In genomic region chr14:68050177-68050576, GRCh38 we compare ENCODE assay signal across 19 cellular contexts.
DNase-seq lines count a peak whose midpoint lies in the region; ATAC-seq, FAIRE-seq and TF ChIP-seq lines count a peak whose summit lies in the region.
"Had no signal": no experiment of that assay in that cellular context is flagged by ENCODE, and none has a peak within 500 bp of the region (broad histone marks: within the 10 kb centered on the region; RNA-seq: fewer than 3 reads in every experiment).

No MANE protein-coding gene starts in this region.

- no peaks in the 10 kb centered on the region for H3K9me3 ChIP-seq in A549
- H3K9me3 ChIP-seq in HEK293 (ENCODE audit: control insufficient read depth, insufficient read depth, low read depth, low read length), result no peaks in the 10 kb centered on the region
- no peaks in the 10 kb centered on the region for H3K9me3 ChIP-seq in K562 (replicated peaks; ENCODE audit: control insufficient read depth, insufficient read depth, low read depth, low read length)
- H3K9me3 ChIP-seq in effector memory CD4-positive, alpha-beta T cell (ENCODE audit: control insufficient read depth, low read length), result no peaks in the 10 kb centered on the region
- H3K9me3 ChIP-seq: Caco-2, HAP-1 had no signal

- H3K27me3 Mint-ChIP-seq in progenitor cell of endocrine pancreas, result no peaks in the 10 kb centered on the region
- H3K27me3 Mint-ChIP-seq: CD4-positive, CD25-positive, alpha-beta regulatory T cell had no signal

- TF ChIP-seq CTCF in A549 (IDR thresholded peaks at IDR 0.05) (no peak), HEK293 (tag by site-specific recombination; IDR thresholded peaks at IDR 0.05) (no peak), K562 (IDR thresholded peaks at IDR 0.05 in 2 of 3, conservative IDR thresholded peaks at IDR 0.05 in 1 of 3; ENCODE audit: insufficient read depth in 2 of 3, low read depth in 1 of 3, low read length in 3 of 3) (no peak), progenitor cell of endocrine pancreas (IDR thresholded peaks at IDR 0.05; ENCODE audit: unreplicated experiment) (no peak)

- no peak overlapping the region for H3K9ac ChIP-seq in K562 (ENCODE audit: insufficient read depth in 1 of 2, low read depth in 2 of 2, low read length in 2 of 2)

- POLR2A ChIA-PET in A549 (lab: Yijun Ruan, JAX) (no interaction called here), HEK293 (lab: Yijun Ruan, JAX) (no interaction called here), K562 (lab: Yijun Ruan, JAX) (no interaction called here)

- in situ Hi-C loops in K562 (cut with MboI), result no loop called here

- H3K4me1 Mint-ChIP-seq in progenitor cell of endocrine pancreas (ENCODE audit: low read depth), result peaks cover 12% of the 10 kb centered on the region
- H3K4me1 Mint-ChIP-seq: GM23338 had no signal

- no peak for ATAC-seq in A549
- no peak for ATAC-seq in K562
- ATAC-seq: CD8-positive, alpha-beta T cell; GM23338 had no signal

- H3K36me3 Mint-ChIP-seq in progenitor cell of endocrine pancreas (ENCODE audit: insufficient read depth), result peaks cover 3% of the 10 kb centered on the region

- H3K36me3 ChIP-seq in HEK293 (ENCODE audit: control insufficient read depth in 2 of 2, insufficient read depth in 1 of 2, low read length in 2 of 2), result no peaks in the 10 kb centered on the region
- H3K36me3 ChIP-seq in K562 (ENCODE audit: control insufficient read depth, insufficient read depth, low read length), result no peaks in the 10 kb centered on the region
- no peaks in the 10 kb centered on the region for H3K36me3 ChIP-seq in effector memory CD4-positive, alpha-beta T cell (ENCODE audit: control insufficient read depth, insufficient read depth, low read length)
- H3K36me3 ChIP-seq: HAP-1 had no signal

- no peaks in the 10 kb centered on the region for H3K79me2 ChIP-seq in K562 (ENCODE audit: control insufficient read depth, insufficient read depth, low read length)

- peaks cover 12% of the 10 kb centered on the region for H3K9me3 Mint-ChIP-seq in progenitor cell of endocrine pancreas (ENCODE audit: low read depth)
- H3K9me3 Mint-ChIP-seq: CD8-positive, alpha-beta T cell; GM23338 had no signal

- TF ChIP-seq RAD21 in A549 (conservative IDR thresholded peaks at IDR 0.05 in 1 of 2, IDR thresholded peaks at IDR 0.05 in 1 of 2) (no peak), K562 (CRISPR knock-in tag; conservative IDR thresholded peaks at IDR 0.05 in 1 of 2, IDR thresholded peaks at IDR 0.05 in 1 of 2) (no peak)

- no peaks in the 10 kb centered on the region for H3K27me3 ChIP-seq in K562 (ENCODE audit: control insufficient read depth in 2 of 2, insufficient read depth in 2 of 2, low read length in 2 of 2)
- no peaks in the 10 kb centered on the region for H3K27me3 ChIP-seq in effector memory CD4-positive, alpha-beta T cell (replicated peaks; ENCODE audit: control insufficient read depth, insufficient read depth, low read length, poor library complexity, severe bottlenecking)

- H3K4me2 ChIP-seq in A549 (no peak overlapping the region), K562 (ENCODE audit: insufficient read depth, low read length) (no peak overlapping the region)
- H3K4me2 ChIP-seq: GM23338 had no signal

- CTCF ChIA-PET in A549 (lab: Yijun Ruan, JAX) (no interaction called here), HEK293 (lab: Yijun Ruan, JAX) (interaction anchor here (0.7 kb wide), 2 partner anchors 19 to 73 kb away, joined by 3 to 4 read pairs; no protein-coding TSS in a partner anchor), K562 (lab: Yijun Ruan, JAX; ENCODE audit: low intra/inter-chr PET ratio) (no interaction called here)

- H3K4me3 Mint-ChIP-seq in progenitor cell of endocrine pancreas (ENCODE audit: low read depth), result no peak overlapping the region
- H3K4me3 Mint-ChIP-seq: CD4-positive, CD25-positive, alpha-beta regulatory T cell; CD8-positive, alpha-beta T cell; GM23338 had no signal

- H2AFZ ChIP-seq in K562 (ENCODE audit: low read depth, low read length), result no peak overlapping the region
- H2AFZ ChIP-seq: GM23338 had no signal

- no peaks in the 10 kb centered on the region for H3K9me1 ChIP-seq in K562 (ENCODE audit: control insufficient read depth, insufficient read depth, low read length)

- peak overlapping the region; percentile 4 for H3K27ac Mint-ChIP-seq in progenitor cell of endocrine pancreas
- H3K27ac Mint-ChIP-seq: CD4-positive, CD25-positive, alpha-beta regulatory T cell; CD8-positive, alpha-beta T cell; GM23338 had no signal

- H3K4me3 ChIP-seq in A549 (no peak overlapping the region), HEK293 (ENCODE audit: low read depth, low read length) (no peak overlapping the region), K562 (no peak overlapping the region)
- no peak overlapping the region for H3K4me3 ChIP-seq in effector memory CD4-positive, alpha-beta T cell (ENCODE audit: insufficient read depth, low read depth, low read length, poor library complexity, severe bottlenecking)
- H3K4me3 ChIP-seq: GM23338, HAP-1 had no signal

- no TSS peak for BruUV-seq in K562 (replicated peaks; lab: Mats Ljungman, UMichigan)

- 85% methylated on average over 2 of the region's 2 CpGs for WGBS in A549 (ENCODE audit: missing lambda C conversion rate)
- WGBS in K562 (ENCODE audit: insufficient coverage, low coverage, missing lambda C conversion rate), result 22% methylated on average over 2 of the region's 2 CpGs

- H4K20me1 ChIP-seq in K562 (replicated peaks; ENCODE audit: control insufficient read depth, insufficient read depth, low read length), result no peaks in the 10 kb centered on the region

- TF ChIP-seq POLR2A in A549 (IDR thresholded peaks at IDR 0.05; ENCODE audit: low read length), result no peak
- TF ChIP-seq POLR2A in K562 (conservative IDR thresholded peaks at IDR 0.05), result no peak

- intact Hi-C loops in K562 (cut with micrococcal nuclease) (no loop called here), posterior cingulate gyrus (cut with DNase I) (no loop called here)

- H3K27ac ChIP-seq in A549, result no peak overlapping the region
- H3K27ac ChIP-seq in HEK293 (ENCODE audit: extremely low read depth, low read depth, low read length), result no peak overlapping the region
- H3K27ac ChIP-seq in K562 (ENCODE audit: extremely low read depth, low read depth, low read length), result no peak overlapping the region
- H3K27ac ChIP-seq in effector memory CD4-positive, alpha-beta T cell (ENCODE audit: insufficient read depth, low read length, poor library complexity, severe bottlenecking), result no peak overlapping the region

- TF ChIP-seq EP300 in A549 (IDR thresholded peaks at IDR 0.05), result no peak
- no peak for TF ChIP-seq EP300 in K562 (IDR thresholded peaks at IDR 0.05; ENCODE audit: low read length)

- H3K4me1 ChIP-seq in A549 (peaks cover 8% of the 10 kb centered on the region; the same call in 2 of the 3 replicates), HEK293 (ENCODE audit: control insufficient read depth, insufficient read depth, low read length) (peaks cover 7% of the 10 kb centered on the region), K562 (replicated peaks in 1 of 2; ENCODE audit: control insufficient read depth in 2 of 2, insufficient read depth in 2 of 2, low read length in 2 of 2) (no peaks in the 10 kb centered on the region)
- H3K4me1 ChIP-seq in effector memory CD4-positive, alpha-beta T cell (ENCODE audit: control insufficient read depth, insufficient read depth, low read length, poor library complexity, severe bottlenecking), result no peaks in the 10 kb centered on the region
- H3K4me1 ChIP-seq: Caco-2, HAP-1 had no signal

- DNase-seq in A549 (ENCODE audit: low read depth in 1 of 2, low spot score in 1 of 2) (no peak), K562 (ENCODE audit: extremely low read depth in 1 of 4, low spot score in 3 of 4) (no peak), progenitor cell of endocrine pancreas (ENCODE audit: low spot score, unreplicated experiment) (no peak), posterior cingulate gyrus (no peak), CD1c-positive myeloid dendritic cell (ENCODE audit: extremely low spot score) (no peak)
- DNase-seq in effector memory CD4-positive, alpha-beta T cell, result no peak
- DNase-seq: 8988T; C1 segment of cervical spinal cord; Caco-2; CD4-positive, CD25-positive, alpha-beta regulatory T cell; CD8-positive, alpha-beta T cell; DMS153; DND-41; GDM1 had no signal

- FAIRE-seq in A549 (lab: Jason Lieb, UNC), result no peak
- no peak for FAIRE-seq in K562 (lab: Jason Lieb, UNC)
- FAIRE-seq: GM12891, GM18507 had no signal

TF ChIP-seq in A549, 52 proteins besides CTCF, POLR2A, EP300 and RAD21:
- TF ChIP-seq ZNF302 (CRISPR knock-in tag; IDR thresholded peaks at IDR 0.05), result no peak
- TF ChIP-seq MAFK (IDR thresholded peaks at IDR 0.05; ENCODE audit: partially characterized antibody), result peak; percentile 83
- no peak for TF ChIP-seq RCOR1 (IDR thresholded peaks at IDR 0.05; ENCODE audit: low read depth, low read length)
TF ChIP-seq in A549: peak in this region for 1.

TF ChIP-seq in HEK293, 187 proteins besides CTCF, POLR2A, EP300 and RAD21:
- no peak for TF ChIP-seq ZNF707 (tag by site-specific recombination; IDR thresholded peaks at IDR 0.05)
- TF ChIP-seq PRDM1 (tag by site-specific recombination; IDR thresholded peaks at IDR 0.05), result peak; percentile 57
TF ChIP-seq in HEK293: peak in this region for 1.

TF ChIP-seq in K562, 482 proteins besides CTCF, POLR2A, EP300 and RAD21:
- TF ChIP-seq MAFG (tag; conservative IDR thresholded peaks at IDR 0.05), result peak; percentile 68
- TF ChIP-seq NR2F6 (CRISPR knock-in tag; IDR thresholded peaks at IDR 0.05), result no peak
- TF ChIP-seq ZBTB5 (IDR thresholded peaks at IDR 0.05), result no peak
- peak; percentile 89 for TF ChIP-seq ZNF316 (IDR thresholded peaks at IDR 0.05)
- peak; percentile 75 for TF ChIP-seq C11orf30 (IDR thresholded peaks at IDR 0.05; ENCODE audit: low read depth)
- TF ChIP-seq ELF2 (CRISPR knock-in tag; IDR thresholded peaks at IDR 0.05), result no peak
- peak; percentile 44; the same call in 1 of the 2 replicates for TF ChIP-seq MAFF (IDR thresholded peaks at IDR 0.05; ENCODE audit: low read length)
